23 cellular contexts compared by ENCODE assay signal in genomic region chr18:48670751-48671560, GRCh38.
A peak's percentile ranks its signal among the peaks of the same experiment; 100 is the strongest.
DNase-seq lines count a peak whose midpoint lies in the region; ATAC-seq and TF ChIP-seq lines count a peak whose summit lies in the region.
"Had no signal": no experiment of that assay in that cellular context is flagged by ENCODE, and none has a peak within 500 bp of the region (broad histone marks: within the 10 kb centered on the region; RNA-seq: fewer than 3 reads in every experiment).

No MANE protein-coding gene starts in this region.

- H3K9me3 ChIP-seq in endodermal cell (ENCODE audit: control insufficient read depth, low read length) (peaks cover 21% of the 10 kb centered on the region), mesenchymal stem cell (ENCODE audit: control insufficient read depth, low read length) (peaks cover 9% of the 10 kb centered on the region)
- H3K9me3 ChIP-seq: HAP-1 had no signal

- no peak overlapping the region for H3K23ac ChIP-seq in mesenchymal stem cell (ENCODE audit: low read length in 2 of 2)

- H3K9me3 Mint-ChIP-seq in endodermal cell (peaks cover 13% of the 10 kb centered on the region), neural crest cell (peaks cover 8% of the 10 kb centered on the region)
- H3K9me3 Mint-ChIP-seq in activated naive CD8-positive, alpha-beta T cell treated with anti-CD3 and anti-CD28 coated beads for 36 hours, result peaks cover 10% of the 10 kb centered on the region

- H3K4me1 ChIP-seq in endodermal cell (ENCODE audit: control insufficient read depth, insufficient read depth, low read length) (no peaks in the 10 kb centered on the region), mesenchymal stem cell (ENCODE audit: control insufficient read depth, insufficient read depth, low read depth, low read length) (peaks cover 24% of the 10 kb centered on the region)

- H4K91ac ChIP-seq in mesenchymal stem cell (ENCODE audit: low read length), result no peak overlapping the region

- no peak overlapping the region for H2AFZ ChIP-seq in mesenchymal stem cell (ENCODE audit: low read depth, low read length)
- H2AFZ ChIP-seq: GM23248 had no signal

- ATAC-seq in GM18858 (IDR thresholded peaks at IDR 0.05; ENCODE audit: unreplicated experiment), result no peak

- no peak overlapping the region for H4K8ac ChIP-seq in mesenchymal stem cell (ENCODE audit: low read length)

- no peak overlapping the region for H3K18ac ChIP-seq in mesenchymal stem cell (ENCODE audit: low read depth in 1 of 2, low read length in 2 of 2)

- H3K36me3 ChIP-seq in endodermal cell (ENCODE audit: control insufficient read depth, insufficient read depth, low read length) (peaks cover 40% of the 10 kb centered on the region), mesenchymal stem cell (ENCODE audit: control insufficient read depth in 1 of 2, insufficient read depth in 2 of 2, low read depth in 1 of 2, low read length in 2 of 2) (peaks cover 54 to 57% of the 10 kb centered on the region in 2 experiments)

- WGBS in endodermal cell (ENCODE audit: insufficient coverage in 1 of 2, insufficient read length in 1 of 2), 2 experiments, result 93 to 97% methylated on average over 4 of the region's 4 CpGs
- WGBS in mesenchymal stem cell, result 97% methylated on average over 4 of the region's 4 CpGs

- H2BK120ac ChIP-seq in mesenchymal stem cell (ENCODE audit: low read depth, low read length), result no peak overlapping the region

- DNase-seq in COLO668 (lab: John Stamatoyannopoulos, UW; ENCODE audit: unreplicated experiment) (peak; percentile 49), HT-29 (ENCODE audit: low spot score) (peak; percentile 4), endodermal cell (no peak), neural crest cell (ENCODE audit: low read depth, low spot score) (no peak), AG20443 (ENCODE audit: low spot score) (no peak), mesenchymal stem cell (no peak)
- DNase-seq in activated naive CD8-positive, alpha-beta T cell treated with anti-CD3 and anti-CD28 coated beads for 36 hours, result no peak
- DNase-seq: ACHN; AML-193; DMS 273 treated with DMSO at 0.1 percent for 48 hours; GF-D8; GM23248; NCI-H1105 treated with DMSO at 0.1 percent for 48 hours; NCI-H187 treated with DMSO at 0.1 percent for 48 hours; NCI-H510A; NCI-H748 treated with DMSO at 0.1 percent for 48 hours; NK-92 treated with Interleukin-12 subunit alpha and Interleukin-12 subunit beta, amount 100 ng/mL, for 24 hours; SW 1271 had no signal

- no peak overlapping the region for H3K27ac ChIP-seq in endodermal cell (ENCODE audit: low read depth, low read length)
- H3K27ac ChIP-seq in mesenchymal stem cell (ENCODE audit: low read length, poor library complexity, severe bottlenecking), result no peak overlapping the region
- H3K27ac ChIP-seq: C4-2B, GM23248, HL-60, Peyer's patch had no signal

- H3K36me3 Mint-ChIP-seq in endodermal cell (ENCODE audit: low read depth) (peaks cover 25% of the 10 kb centered on the region), neural crest cell (ENCODE audit: low read depth) (peaks cover 24% of the 10 kb centered on the region)
- peaks cover 13% of the 10 kb centered on the region for H3K36me3 Mint-ChIP-seq in activated naive CD8-positive, alpha-beta T cell treated with anti-CD3 and anti-CD28 coated beads for 36 hours

- H3K27me3 Mint-ChIP-seq in endodermal cell (ENCODE audit: insufficient read depth) (no peaks in the 10 kb centered on the region), neural crest cell (ENCODE audit: low read depth) (no peaks in the 10 kb centered on the region)
- no peaks in the 10 kb centered on the region for H3K27me3 Mint-ChIP-seq in activated naive CD8-positive, alpha-beta T cell treated with anti-CD3 and anti-CD28 coated beads for 36 hours

- no peak overlapping the region for H3K14ac ChIP-seq in mesenchymal stem cell (ENCODE audit: low read length in 2 of 2)

- H3K4me3 Mint-ChIP-seq in endodermal cell, result no peak overlapping the region
- H3K4me3 Mint-ChIP-seq in neural crest cell, result no peak overlapping the region
- H3K4me3 Mint-ChIP-seq in activated naive CD8-positive, alpha-beta T cell treated with anti-CD3 and anti-CD28 coated beads for 36 hours, result no peak overlapping the region

- no peak overlapping the region for H3K4me2 ChIP-seq in mesenchymal stem cell (ENCODE audit: low read length, poor library complexity, severe bottlenecking)

- H3K4me1 Mint-ChIP-seq in endodermal cell (no peaks in the 10 kb centered on the region), neural crest cell (peaks cover 3% of the 10 kb centered on the region)
- peaks cover 2% of the 10 kb centered on the region for H3K4me1 Mint-ChIP-seq in activated naive CD8-positive, alpha-beta T cell treated with anti-CD3 and anti-CD28 coated beads for 36 hours

- H3K27me3 ChIP-seq in endodermal cell (ENCODE audit: control insufficient read depth, insufficient read depth, low read length, poor library complexity, severe bottlenecking) (no peaks in the 10 kb centered on the region), mesenchymal stem cell (ENCODE audit: control insufficient read depth in 1 of 2, insufficient read depth in 1 of 2, low read length in 2 of 2) (no peaks in the 10 kb centered on the region)
- H3K27me3 ChIP-seq: Peyer's patch had no signal

- H2BK5ac ChIP-seq in mesenchymal stem cell (ENCODE audit: low read depth, low read length, poor library complexity, severe bottlenecking), result no peak overlapping the region

- no peak overlapping the region for H3K27ac Mint-ChIP-seq in endodermal cell
- peak overlapping the region; percentile 27 for H3K27ac Mint-ChIP-seq in neural crest cell (ENCODE audit: unreplicated experiment)
- no peak overlapping the region for H3K27ac Mint-ChIP-seq in activated naive CD8-positive, alpha-beta T cell treated with anti-CD3 and anti-CD28 coated beads for 36 hours

- H3K9ac ChIP-seq in endodermal cell (ENCODE audit: extremely low read depth, low read length, poor library complexity, severe bottlenecking), result no peak overlapping the region
- H3K9ac ChIP-seq in mesenchymal stem cell (ENCODE audit: low read length), result no peak overlapping the region
- H3K9ac ChIP-seq: GM23248 had no signal

- no peak overlapping the region for H2BK15ac ChIP-seq in mesenchymal stem cell (ENCODE audit: low read depth, poor library complexity, severe bottlenecking)

- H3K4me3 ChIP-seq in endodermal cell (ENCODE audit: low read length) (peak overlapping the region; percentile 53), mesenchymal stem cell (ENCODE audit: insufficient read depth in 1 of 2, low read depth in 1 of 2, low read length in 2 of 2) (no peak overlapping the region)
- H3K4me3 ChIP-seq: GM23248, HAP-1, Peyer's patch had no signal

- no peak overlapping the region for H2AK5ac ChIP-seq in mesenchymal stem cell (ENCODE audit: low read length, severe bottlenecking)

- no peak overlapping the region for H2BK12ac ChIP-seq in mesenchymal stem cell (ENCODE audit: low read length in 2 of 2)

- peaks cover 23% of the 10 kb centered on the region for H3K79me1 ChIP-seq in mesenchymal stem cell (replicated peaks; ENCODE audit: low read length, poor library complexity, severe bottlenecking)

- TF ChIP-seq CTCF in endodermal cell (conservative IDR thresholded peaks at IDR 0.05), result no peak
- no peak for TF ChIP-seq CTCF in neural crest cell (conservative IDR thresholded peaks at IDR 0.05)

- no peak overlapping the region for H3K4ac ChIP-seq in mesenchymal stem cell (ENCODE audit: low read depth in 1 of 2, low read length in 2 of 2)

Comparison
In these comparisons a context has a peak if more than half of its experiments do, and no peak if none do; other contexts are left out.
1. DNase-seq: peak in COLO668 (single experiment) and HT-29 (single experiment); none in endodermal cell (single experiment), neural crest cell (single experiment), AG20443 (single experiment), activated naive CD8-positive, alpha-beta T cell treated with anti-CD3 and anti-CD28 coated beads for 36 hours (single experiment) and mesenchymal stem cell (single experiment).